Comparison of ENCODE assay signal across 8 cellular contexts in the genomic region with DNA sequence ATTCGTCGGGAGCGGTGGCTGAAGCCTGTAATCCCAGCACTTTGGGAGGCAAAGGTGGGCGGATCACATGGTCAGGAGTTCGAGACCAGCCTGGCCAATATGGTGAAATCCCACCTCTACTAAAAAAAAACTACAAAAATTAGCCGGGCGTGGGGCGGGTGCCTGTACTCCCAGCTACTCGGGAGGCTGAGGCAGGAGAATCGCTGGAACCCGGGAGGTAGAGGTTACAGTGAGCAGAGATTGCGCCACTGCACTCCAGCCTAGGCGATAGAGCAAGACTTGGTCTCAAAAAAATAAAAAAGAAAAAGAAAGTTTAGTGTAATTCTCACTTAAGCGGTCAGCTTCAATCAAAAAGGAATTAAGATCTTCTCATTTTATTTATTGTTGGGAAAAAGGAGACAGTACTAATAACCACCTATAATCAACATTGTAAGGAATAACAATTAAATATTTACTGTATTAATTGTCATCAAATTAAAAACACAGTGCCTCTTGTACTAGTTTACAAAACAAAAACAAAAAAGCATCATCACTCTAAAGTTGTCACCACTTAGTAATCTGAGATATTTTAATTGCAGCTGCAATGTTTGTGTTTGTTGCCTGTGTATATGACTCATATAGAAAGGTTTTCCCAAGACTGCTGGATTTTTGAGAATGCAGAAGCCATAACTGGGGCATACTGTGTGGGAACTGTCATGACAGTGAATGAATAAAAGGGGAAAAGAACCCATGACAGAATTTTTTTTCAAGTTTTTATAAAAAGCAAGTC. TPM values are rescaled to one million over a fixed set of nuclear protein-coding genes. Genes with fewer than 3 reads are reported as not detected.
DNase-seq lines count a peak whose midpoint lies in the region; ATAC-seq and TF ChIP-seq lines count a peak whose summit lies in the region.

No MANE protein-coding gene starts in this region.

- 93 to 96% (median 94%) methylated on average over 14 of the region's 14 CpGs for WGBS in psoas muscle, 3 donors
- 92% methylated on average over 2 to 14 of the region's 14 CpGs for WGBS in gastroesophageal sphincter (ENCODE audit: low coverage in 1 of 2), 2 donors

- TF ChIP-seq EP300 in gastroesophageal sphincter (IDR thresholded peaks at IDR 0.05) = no peak

- ATAC-seq in psoas muscle (peak in 1 of 4 donors; percentile 42), GM19467 (IDR thresholded peaks at IDR 0.05; ENCODE audit: unreplicated experiment) (no peak), gastroesophageal sphincter (no peak)

- peaks cover 0 to 4% of the 10 kb centered on the region in 2 donors for H3K36me3 ChIP-seq in psoas muscle (ENCODE audit: insufficient read depth in 1 of 2, low read depth in 1 of 2)
- no peaks in the 10 kb centered on the region for H3K36me3 ChIP-seq in gastroesophageal sphincter

- H3K27me3 ChIP-seq in psoas muscle (ENCODE audit: insufficient read depth in 3 of 3, low read length in 2 of 3) = no peaks in the 10 kb centered on the region
- H3K27me3 ChIP-seq in gastroesophageal sphincter = no peaks in the 10 kb centered on the region

- H3K4me3 ChIP-seq in epithelial cell of esophagus (ENCODE audit: low read length) (no peak overlapping the region), psoas muscle (no peak overlapping the region), gastroesophageal sphincter (no peak overlapping the region)

- H3K27ac ChIP-seq in psoas muscle (peak overlapping the region; percentile 97), gastroesophageal sphincter (no peak overlapping the region)

- H3K4me1 ChIP-seq in psoas muscle (peaks cover 37% of the 10 kb centered on the region), gastroesophageal sphincter (peaks cover 0 to 59% (median 12%) of the 10 kb centered on the region in 3 donors)

- DNase-seq in ELR (ENCODE audit: low read depth) = peak; percentile 88
- DNase-seq in RPMI7951 (ENCODE audit: low read depth) = peak; percentile 60
- peak; percentile 79 for DNase-seq in epithelial cell of esophagus (ENCODE audit: low read depth)
- DNase-seq in psoas muscle = no peak
- no peak for DNase-seq in ecto neural progenitor cell (ENCODE audit: low spot score)
- DNase-seq in NCI-H1105 treated with DMSO at 0.1 percent for 48 hours (lab: John Stamatoyannopoulos, UW) = no peak

- TF ChIP-seq CTCF in epithelial cell of esophagus (IDR thresholded peaks at IDR 0.05; ENCODE audit: insufficient read depth, low read depth, low read length, missing control alignments) (no peak), psoas muscle (IDR thresholded peaks at IDR 0.05) (no peak), gastroesophageal sphincter (IDR thresholded peaks at IDR 0.05) (no peak)

- H3K9me3 ChIP-seq in psoas muscle (no peaks in the 10 kb centered on the region), gastroesophageal sphincter (no peaks in the 10 kb centered on the region)

- no peak for TF ChIP-seq POLR2A in gastroesophageal sphincter (IDR thresholded peaks at IDR 0.05)

- intact Hi-C loops in psoas muscle (cut with DNase I) = no loop called here

RNA-seq across cellular contexts. Expression of a gene that starts 3.7 kb away (rescaled TPM):
- total RNA-seq in RPMI7951 (2014; rRNA removed; shearing (Covaris generic)) = 14.6 and 21.3 TPM in 2 replicates
- total RNA-seq in psoas muscle (10 to 100 TPM; 14.7 to 24.4 (median 19.8) TPM), gastroesophageal sphincter (10 to 100 TPM; 26.8 to 33.0 (median 29.7) TPM)
- polyA plus RNA-seq in psoas muscle = 10 to 100 TPM in 2 of 3 donors, 1 to 10 TPM in 1; 7.4 to 26.6 (median 14.8) TPM

RNA-seq across cellular contexts. Expression of a gene that starts 18.4 kb away (rescaled TPM):
- 77.1 and 91.3 TPM in 2 replicates for total RNA-seq in RPMI7951 (2014; rRNA removed; shearing (Covaris generic))
- total RNA-seq in psoas muscle (100 to 1,000 TPM in 3 of 4 donors, 10 to 100 TPM in 1; 80.7 to 144 (median 138) TPM), gastroesophageal sphincter (100 to 1,000 TPM in 2 of 4 donors, 10 to 100 TPM in 2; 85.8 to 117 (median 99.4) TPM)
- polyA plus RNA-seq in psoas muscle = 100 to 1,000 TPM in 2 of 3 donors, 10 to 100 TPM in 1; 75.9 to 184 (median 156) TPM

Comparison
In these comparisons a context has a peak if more than half of its experiments do, and no peak if none do; other contexts are left out.
1. DNase-seq: peak in ELR (single experiment), RPMI7951 (single experiment) and epithelial cell of esophagus (single experiment); none in psoas muscle (0 of 2), ecto neural progenitor cell (single experiment) and NCI-H1105 treated with DMSO at 0.1 percent for 48 hours (single experiment).